19 cellular contexts compared by ENCODE assay signal in the genomic region with DNA sequence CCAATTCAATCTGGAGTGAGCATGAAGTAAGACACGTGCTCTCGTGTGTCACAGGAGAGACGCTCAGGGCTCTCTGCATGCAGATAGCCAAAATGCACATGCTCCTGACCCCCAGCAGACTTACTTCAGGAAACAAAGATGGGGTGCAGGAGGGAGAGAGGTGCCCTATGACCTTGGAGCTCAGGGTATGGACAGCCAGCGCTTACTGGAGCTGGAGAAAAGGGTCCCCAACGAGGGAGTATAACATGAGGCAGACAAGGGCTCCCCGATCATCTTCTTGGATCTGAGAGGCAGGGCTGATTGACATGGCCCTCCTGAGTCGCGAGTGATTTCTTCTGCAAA.
DNase-seq lines count a peak whose midpoint lies in the region; ATAC-seq, FAIRE-seq and TF ChIP-seq lines count a peak whose summit lies in the region.
"Had no signal": no experiment of that assay in that cellular context is flagged by ENCODE, and none has a peak within 500 bp of the region (broad histone marks: within the 10 kb centered on the region; RNA-seq: fewer than 3 reads in every experiment).

No MANE protein-coding gene starts in this region.

- TF ChIP-seq RAD21 in HepG2 (CRISPR knock-in tag; IDR thresholded peaks at IDR 0.05) (no peak), GM12878 (IDR thresholded peaks at IDR 0.05; ENCODE audit: insufficient read depth, low read depth, low read length) (no peak)

- no peak overlapping the region for H3K4me3 Mint-ChIP-seq in nephron progenitor cell
- H3K4me3 Mint-ChIP-seq: CD14-positive monocyte had no signal

- H3K9me3 ChIP-seq in HepG2 (ENCODE audit: low read length) (no peaks in the 10 kb centered on the region), right lobe of liver (no peaks in the 10 kb centered on the region), GM12878 (replicated peaks; ENCODE audit: control insufficient read depth, insufficient read depth, low read length) (no peaks in the 10 kb centered on the region)

- no peaks in the 10 kb centered on the region for H4K20me1 ChIP-seq in HepG2 (ENCODE audit: insufficient read depth, low read length)
- no peaks in the 10 kb centered on the region for H4K20me1 ChIP-seq in GM12878 (ENCODE audit: control insufficient read depth, insufficient read depth)

- H3K4me3 ChIP-seq in HepG2 (replicated peaks in 1 of 3; ENCODE audit: insufficient read depth in 1 of 3, low read depth in 2 of 3, low read length in 3 of 3) (no peak overlapping the region), right lobe of liver (no peak overlapping the region), GM12878 (no peak overlapping the region)

- ATAC-seq in HepG2 (no peak), right lobe of liver (no peak), GM12878 (no peak)

- no peaks in the 10 kb centered on the region for H3K9me3 Mint-ChIP-seq in nephron progenitor cell
- H3K9me3 Mint-ChIP-seq: CD14-positive monocyte had no signal

- H3K27ac Mint-ChIP-seq in nephron progenitor cell, result peak overlapping the region; percentile 24

- H3K27me3 ChIP-seq in HepG2 (ENCODE audit: control insufficient read depth in 1 of 2, insufficient read depth in 2 of 2, low read length in 2 of 2) (peaks cover 11 to 30% of the 10 kb centered on the region in 2 experiments; a peak in 4 of 5 replicates), right lobe of liver (no peaks in the 10 kb centered on the region), GM12878 (replicated peaks in 1 of 2; ENCODE audit: control insufficient read depth in 2 of 2, insufficient read depth in 2 of 2, low read length in 1 of 2) (peaks cover 0 to 2% of the 10 kb centered on the region in 2 experiments; a peak in 2 of 4 replicates)

- SMC1A ChIA-PET in GM12878 (lab: Charles Lee; ENCODE audit: uncharacterized antibody, unreplicated experiment), result no interaction called here

- H3K36me3 Mint-ChIP-seq in nephron progenitor cell (ENCODE audit: low read depth), result peaks cover 22% of the 10 kb centered on the region
- H3K36me3 Mint-ChIP-seq: CD14-positive monocyte had no signal

- DNase-seq in HepG2 (ENCODE audit: low spot score) (no peak), right lobe of liver (no peak), GM12878 (ENCODE audit: low read depth, low spot score) (no peak), nephron progenitor cell (no peak), NCI-H2171 (lab: John Stamatoyannopoulos, UW) (no peak), epidermal melanocyte (ENCODE audit: insufficient read length, low spot score) (no peak), NCI-H146 (lab: John Stamatoyannopoulos, UW) (no peak)
- DNase-seq: GDM1, MV-4-11, NCI-H1105 treated with DMSO at 0.1 percent for 48 hours, NCI-H1694, NCI-H2081 treated with DMSO at 0.1 percent for 48 hours, NCI-H446, NCI-H526, OCI-M1 had no signal

- no peak overlapping the region for H3K4me2 ChIP-seq in HepG2 (ENCODE audit: low read depth, low read length)
- no peak overlapping the region for H3K4me2 ChIP-seq in GM12878 (ENCODE audit: control insufficient read depth, insufficient read depth)

- H3K79me2 ChIP-seq in HepG2 (ENCODE audit: insufficient read depth, low read length), result no peaks in the 10 kb centered on the region
- H3K79me2 ChIP-seq in GM12878 (ENCODE audit: control insufficient read depth, insufficient read depth, low read length), result no peaks in the 10 kb centered on the region

- no peaks in the 10 kb centered on the region for H3K36me3 ChIP-seq in HepG2 (replicated peaks in 1 of 2; ENCODE audit: control insufficient read depth in 1 of 2, insufficient read depth in 2 of 2, low read length in 2 of 2)
- no peaks in the 10 kb centered on the region for H3K36me3 ChIP-seq in right lobe of liver
- no peaks in the 10 kb centered on the region for H3K36me3 ChIP-seq in GM12878 (ENCODE audit: control insufficient read depth in 2 of 2, insufficient read depth in 2 of 2, low read length in 1 of 2)

- CTCF ChIA-PET in HepG2 (lab: Yijun Ruan, JAX; ENCODE audit: low intra/inter-chr PET ratio, low total read pairs) (no interaction called here), GM12878 (lab: Yijun Ruan, JAX) (no interaction called here)

- TF ChIP-seq EP300 in HepG2 (IDR thresholded peaks at IDR 0.05; ENCODE audit: low read depth in 2 of 2, low read length in 2 of 2) (no peak), HepG2 (CRISPR knock-in tag; IDR thresholded peaks at IDR 0.05; ENCODE audit: borderline replicate concordance) (no peak), GM12878 (IDR thresholded peaks at IDR 0.05; ENCODE audit: borderline replicate concordance in 1 of 2, control insufficient read depth in 1 of 2, low read depth in 2 of 2, low read length in 2 of 2) (no peak)

- POLR2A ChIA-PET in HepG2 (lab: Yijun Ruan, JAX) (no interaction called here), GM12878 (lab: Charles Lee) (no interaction called here)

- in situ Hi-C loops in HepG2 (cut with HindIII; ENCODE audit: extremely low pct_ligation_motif_present, low pct_unique_long_range_greater_than_20kb) (no loop called here), GM12878 (cut with MboI) (no loop called here)

- no peak overlapping the region for H3K9ac ChIP-seq in HepG2 (ENCODE audit: insufficient read depth, low read depth, low read length)
- H3K9ac ChIP-seq in GM12878 (ENCODE audit: control insufficient read depth, insufficient read depth, low read length), result no peak overlapping the region

- FAIRE-seq in HepG2 (lab: Jason Lieb, UNC), result no peak
- no peak for FAIRE-seq in GM12878 (lab: Jason Lieb, UNC)
- FAIRE-seq: H54, RCC 7860 had no signal

- peaks cover 3% of the 10 kb centered on the region for H3K27me3 Mint-ChIP-seq in nephron progenitor cell (ENCODE audit: low read depth, poor library complexity)

- no peak for TF ChIP-seq POLR2A in HepG2 (IDR thresholded peaks at IDR 0.05; ENCODE audit: insufficient read depth in 1 of 2, low read depth in 2 of 2, low read length in 2 of 2)
- no peak for TF ChIP-seq POLR2A in right lobe of liver (IDR thresholded peaks at IDR 0.05)
- no peak for TF ChIP-seq POLR2A in GM12878 (IDR thresholded peaks at IDR 0.05; ENCODE audit: low read depth, low read length)

- no peak overlapping the region for H3K27ac ChIP-seq in HepG2 (ENCODE audit: extremely low read length, insufficient read depth, low read length)
- H3K27ac ChIP-seq in right lobe of liver, result no peak overlapping the region
- H3K27ac ChIP-seq in GM12878 (ENCODE audit: control insufficient read depth, insufficient read depth), result no peak overlapping the region
- H3K27ac ChIP-seq: HL-60 had no signal

- RAD21 ChIA-PET in GM12878 (lab: Charles Lee; ENCODE audit: unreplicated experiment), result no interaction called here

- TF ChIP-seq CTCF in HepG2 (CRISPR knock-in tag; IDR thresholded peaks at IDR 0.05) (no peak), right lobe of liver (IDR thresholded peaks at IDR 0.05) (no peak), GM12878 (IDR thresholded peaks at IDR 0.05 in 2 of 3, conservative IDR thresholded peaks at IDR 0.05 in 1 of 3; ENCODE audit: control insufficient read depth in 2 of 3, extremely low read depth in 1 of 3, insufficient read depth in 1 of 3, low read depth in 3 of 3, low read length in 3 of 3) (no peak), nephron progenitor cell (IDR thresholded peaks at IDR 0.05) (no peak)

- H3K4me1 Mint-ChIP-seq in nephron progenitor cell, result peaks cover 20% of the 10 kb centered on the region
- H3K4me1 Mint-ChIP-seq: CD14-positive monocyte had no signal

- WGBS in HepG2 (ENCODE audit: low lambda C conversion rate), result 9% methylated on average over 8 of the region's 8 CpGs
- 38% methylated on average over 4 of the region's 8 CpGs for WGBS in right lobe of liver (ENCODE audit: insufficient coverage, low coverage, low lambda C conversion rate, missing lambda C conversion rate)
- 19% methylated on average over 8 of the region's 8 CpGs for WGBS in GM12878 (ENCODE audit: insufficient coverage, insufficient replicate concordance, low lambda C conversion rate, missing lambda C conversion rate)

- intact Hi-C loops in HepG2 (cut with micrococcal nuclease; ENCODE audit: unreplicated experiment), result no loop called here
- intact Hi-C loops in right lobe of liver (cut with DNase I), result no loop called here
- intact Hi-C loops in GM12878 (cut with micrococcal nuclease; ENCODE audit: unreplicated experiment), result no loop called here

- H3K4me1 ChIP-seq in HepG2 (ENCODE audit: insufficient read depth, low read length) (no peaks in the 10 kb centered on the region), right lobe of liver (no peaks in the 10 kb centered on the region), GM12878 (ENCODE audit: control insufficient read depth, insufficient read depth, low read length) (no peaks in the 10 kb centered on the region)

- no peak overlapping the region for H2AFZ ChIP-seq in HepG2 (ENCODE audit: low read length)
- H2AFZ ChIP-seq in GM12878 (ENCODE audit: control insufficient read depth, low read depth, low read length), result no peak overlapping the region

- BruUV-seq in HepG2 (replicated peaks; lab: Mats Ljungman, UMichigan) (no TSS peak), GM12878 (replicated peaks; lab: Mats Ljungman, UMichigan) (no TSS peak)

TF ChIP-seq in GM12878, 131 proteins besides CTCF, POLR2A, EP300 and RAD21 (continues in another document):
- no peak for TF ChIP-seq RFX5 (IDR thresholded peaks at IDR 0.05; ENCODE audit: low read depth, low read length)
- TF ChIP-seq NFXL1 (IDR thresholded peaks at IDR 0.05; ENCODE audit: borderline replicate concordance), result peak; percentile 41; the same call in 1 of the 2 replicates
- TF ChIP-seq ZNF384 (IDR thresholded peaks at IDR 0.05; ENCODE audit: borderline replicate concordance, low read depth, low read length), result no peak
- TF ChIP-seq NFYA (IDR thresholded peaks at IDR 0.05; ENCODE audit: borderline replicate concordance, low read depth, low read length), result no peak
- TF ChIP-seq ZNF622 (IDR thresholded peaks at IDR 0.05), result no peak
- TF ChIP-seq TAF1 (IDR thresholded peaks at IDR 0.05; ENCODE audit: borderline replicate concordance, low read depth, low read length), result no peak
